ENCODE assay signal across 33 cellular contexts in genomic region chr9:133042676-133043075, GRCh38. TPM values are rescaled to one million over a fixed set of nuclear protein-coding genes. Genes with fewer than 3 reads are reported as not detected.
"Had no signal": no experiment of that assay in that cellular context is flagged by ENCODE, and none has a peak within 500 bp of the region (broad histone marks: within the 10 kb centered on the region; RNA-seq: fewer than 3 reads in every experiment).

No MANE protein-coding gene starts in this region.

- H3K9me3 Mint-ChIP-seq: activated B cell treated with CpG ODN at 0.5 μM for 24 hours; activated CD8-positive, alpha-beta T cell treated with anti-CD3 and anti-CD28 coated beads for 36 hours; activated naive CD4-positive, alpha-beta T cell treated with anti-CD3 and anti-CD28 coated beads, Interleukin-2, amount 50 U/mL, for 24 hours; activated naive CD8-positive, alpha-beta T cell treated with anti-CD3 and anti-CD28 coated beads for 36 hours; activated naive CD8-positive, alpha-beta T cell treated with anti-CD3 and anti-CD28 coated beads, Interleukin-2, amount 50 U/mL, for 24 hours; activated T-cell treated with anti-CD3 and anti-CD28 coated beads, Interleukin-2, amount 50 U/mL, for 24 hours; activated T-cell treated with anti-CD3 and anti-CD28 coated beads, Interleukin-2, amount 50 U/mL, for 72 hours; brain; T-cell; T-helper 1 cell treated with Interleukin-12 subunit alpha and Interleukin-12 subunit beta and Interleukin-4 antibody, amounts not matched to agents 30 μg/mL and 1 μg/mL, for 36 hours; T-helper 2 cell treated with Interferon-gamma antibody and Interleukin-4, amounts not matched to agents 5 μg/mL and 100 μg/mL, for 36 hours had no signal

- DNase-seq: activated B cell treated with CpG ODN at 0.5 μM for 24 hours; activated CD4-positive, alpha-beta T cell treated with anti-CD3 and anti-CD28 coated beads for 48 hours; activated CD4-positive, alpha-beta T cell treated with anti-CD3 and anti-CD28 coated beads, Interleukin-2, amount 50 U/mL, for 1 hour; activated CD4-positive, alpha-beta T cell treated with anti-CD3 and anti-CD28 coated beads, Interleukin-2, amount 50 U/mL, for 48 hours; activated CD8-positive, alpha-beta memory T cell treated with anti-CD3 and anti-CD28 coated beads, Interleukin-2, amount 50 U/mL, for 48 hours; activated CD8-positive, alpha-beta T cell treated with anti-CD3 and anti-CD28 coated beads for 36 hours; activated gamma-delta T cell; activated naive CD4-positive, alpha-beta T cell; activated naive CD8-positive, alpha-beta T cell treated with anti-CD3 and anti-CD28 coated beads for 36 hours; activated naive CD8-positive, alpha-beta T cell treated with anti-CD3 and anti-CD28 coated beads, Interleukin-2, amount 50 U/mL, for 24 hours; activated T-cell treated with anti-CD3 and anti-CD28 coated beads for 4 hours; activated T-cell treated with anti-CD3 and anti-CD28 coated beads, Interleukin-2, amount 50 U/mL, for 24 hours; activated T-cell treated with anti-CD3 and anti-CD28 coated beads, Interleukin-2, amount 50 U/mL, for 72 hours; central memory CD4-positive, alpha-beta T cell; cerebellar nuclear complex; colonic mucosa; effector CD8-positive, alpha-beta T cell; esophagus squamous epithelium; gastrocnemius medialis; heart right ventricle; SW 1271; T-cell; T1000; WERI-Rb-1 had no signal

- H3K4me1 Mint-ChIP-seq: activated B cell treated with CpG ODN at 0.5 μM for 24 hours, brain had no signal

- H3K4me3 Mint-ChIP-seq: activated B cell treated with CpG ODN at 0.5 μM for 24 hours; activated CD8-positive, alpha-beta T cell treated with anti-CD3 and anti-CD28 coated beads for 36 hours; activated naive CD4-positive, alpha-beta T cell treated with anti-CD3 and anti-CD28 coated beads, Interleukin-2, amount 50 U/mL, for 24 hours; activated naive CD8-positive, alpha-beta T cell treated with anti-CD3 and anti-CD28 coated beads for 36 hours; activated naive CD8-positive, alpha-beta T cell treated with anti-CD3 and anti-CD28 coated beads, Interleukin-2, amount 50 U/mL, for 24 hours; activated T-cell treated with anti-CD3 and anti-CD28 coated beads, Interleukin-2, amount 50 U/mL, for 24 hours; activated T-cell treated with anti-CD3 and anti-CD28 coated beads, Interleukin-2, amount 50 U/mL, for 72 hours; brain; T-cell; T-helper 1 cell treated with Interleukin-12 subunit alpha and Interleukin-12 subunit beta and Interleukin-4 antibody, amounts not matched to agents 30 μg/mL and 1 μg/mL, for 36 hours; T-helper 2 cell treated with Interferon-gamma antibody and Interleukin-4, amounts not matched to agents 5 μg/mL and 100 μg/mL, for 36 hours had no signal

- H3K27me3 ChIP-seq: ascending aorta, breast epithelium, cardiac muscle cell, colonic mucosa, esophagus squamous epithelium, gastrocnemius medialis, heart right ventricle had no signal

- H3K27me3 Mint-ChIP-seq: activated B cell treated with CpG ODN at 0.5 μM for 24 hours; activated CD8-positive, alpha-beta T cell treated with anti-CD3 and anti-CD28 coated beads for 36 hours; activated naive CD4-positive, alpha-beta T cell treated with anti-CD3 and anti-CD28 coated beads, Interleukin-2, amount 50 U/mL, for 24 hours; activated naive CD8-positive, alpha-beta T cell treated with anti-CD3 and anti-CD28 coated beads for 36 hours; activated naive CD8-positive, alpha-beta T cell treated with anti-CD3 and anti-CD28 coated beads, Interleukin-2, amount 50 U/mL, for 24 hours; activated T-cell treated with anti-CD3 and anti-CD28 coated beads, Interleukin-2, amount 50 U/mL, for 24 hours; T-cell had no signal

- H3K27ac ChIP-seq: ascending aorta, breast epithelium, cardiac muscle cell, colonic mucosa, epithelial cell of prostate, esophagus squamous epithelium, gastrocnemius medialis, heart right ventricle, WERI-Rb-1 had no signal

- H3K4me3 ChIP-seq: ascending aorta, breast epithelium, cardiac muscle cell, colonic mucosa, esophagus squamous epithelium, gastrocnemius medialis, heart right ventricle had no signal

- H3K36me3 ChIP-seq: breast epithelium had no signal

- H3K9me3 ChIP-seq: ascending aorta, breast epithelium, colonic mucosa, esophagus squamous epithelium, gastrocnemius medialis, heart right ventricle had no signal

- H3K27ac Mint-ChIP-seq: activated B cell treated with CpG ODN at 0.5 μM for 24 hours; activated CD8-positive, alpha-beta T cell treated with anti-CD3 and anti-CD28 coated beads for 36 hours; activated naive CD4-positive, alpha-beta T cell treated with anti-CD3 and anti-CD28 coated beads, Interleukin-2, amount 50 U/mL, for 24 hours; activated naive CD8-positive, alpha-beta T cell treated with anti-CD3 and anti-CD28 coated beads for 36 hours; activated naive CD8-positive, alpha-beta T cell treated with anti-CD3 and anti-CD28 coated beads, Interleukin-2, amount 50 U/mL, for 24 hours; activated T-cell treated with anti-CD3 and anti-CD28 coated beads, Interleukin-2, amount 50 U/mL, for 24 hours; activated T-cell treated with anti-CD3 and anti-CD28 coated beads, Interleukin-2, amount 50 U/mL, for 72 hours; T-cell; T-helper 1 cell treated with Interleukin-12 subunit alpha and Interleukin-12 subunit beta and Interleukin-4 antibody, amounts not matched to agents 30 μg/mL and 1 μg/mL, for 36 hours; T-helper 2 cell treated with Interferon-gamma antibody and Interleukin-4, amounts not matched to agents 5 μg/mL and 100 μg/mL, for 36 hours had no signal

- ATAC-seq: activated CD4-positive, CD25-positive, alpha-beta regulatory T cell treated with anti-CD3 and anti-CD28 coated beads, Interleukin-2, amount 50 U/mL, for 24 hours; activated CD8-positive, alpha-beta T cell treated with anti-CD3 and anti-CD28 coated beads for 36 hours; activated naive CD8-positive, alpha-beta T cell treated with anti-CD3 and anti-CD28 coated beads, Interleukin-2, amount 50 U/mL, for 24 hours; activated T-cell treated with anti-CD3 and anti-CD28 coated beads, Interleukin-2, amount 50 U/mL, for 72 hours; gastrocnemius medialis; heart right ventricle; T-cell had no signal

- H3K4me1 ChIP-seq: ascending aorta, breast epithelium, colonic mucosa, esophagus squamous epithelium, heart right ventricle had no signal

RNA-seq across cellular contexts. Expression of gene CEL, which starts 19.1 kb away (rescaled TPM):
- total RNA-seq: ascending aorta had no signal
